9 cellular contexts compared by ENCODE assay signal in the genomic region with DNA sequence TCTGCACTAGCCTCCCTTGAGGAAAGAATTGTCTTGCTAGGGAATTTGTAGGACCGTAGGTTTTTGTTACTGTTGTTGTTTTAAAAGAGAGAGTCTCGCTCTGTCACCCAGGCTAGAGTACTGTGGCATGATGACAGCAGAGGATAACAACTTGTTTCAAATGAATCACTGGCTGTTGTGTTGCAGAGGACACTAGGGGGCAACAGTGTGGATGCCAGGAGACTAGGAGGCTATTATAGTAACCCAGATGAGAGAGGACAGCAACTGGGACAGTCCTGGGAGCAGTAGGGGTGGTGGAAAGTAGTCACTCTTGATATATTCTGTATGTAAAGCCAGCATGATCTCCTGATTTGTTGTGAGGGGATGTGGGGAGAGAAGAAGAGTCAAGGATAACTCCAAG. TPM values are rescaled to one million over a fixed set of nuclear protein-coding genes. Genes with fewer than 3 reads are reported as not detected.
DNase-seq lines count a peak whose midpoint lies in the region; ATAC-seq and TF ChIP-seq lines count a peak whose summit lies in the region.
"Had no signal": no experiment of that assay in that cellular context is flagged by ENCODE, and none has a peak within 500 bp of the region (broad histone marks: within the 10 kb centered on the region; RNA-seq: fewer than 3 reads in every experiment).

No MANE protein-coding gene starts in this region.

- H3K36me3 ChIP-seq in sigmoid colon = no peaks in the 10 kb centered on the region

- peaks cover 0 to 19% (median 16%) of the 10 kb centered on the region in 4 donors for H3K4me1 ChIP-seq in sigmoid colon

- H3K27me3 ChIP-seq in sigmoid colon = no peaks in the 10 kb centered on the region

- intact Hi-C loops in sigmoid colon (cut with DNase I) = no loop called here

- H3K27ac ChIP-seq in sigmoid colon = no peak overlapping the region

- peak; percentile 32 for DNase-seq in ELF-1 (ENCODE audit: low read depth, low spot score)
- peak; percentile 47 for DNase-seq in OCI-M1 (lab: John Stamatoyannopoulos, UW)
- peak; percentile 20 for DNase-seq in globus pallidus (ENCODE audit: low spot score)
- no peak for DNase-seq in putamen (ENCODE audit: low spot score)
- DNase-seq in NCI-H1105 (lab: John Stamatoyannopoulos, UW) = no peak
- no peak for DNase-seq in sigmoid colon
- no peak for DNase-seq in NCI-H1436 treated with DMSO at 0.1 percent for 48 hours (lab: John Stamatoyannopoulos, UW)

- H3K9me3 ChIP-seq in sigmoid colon = no peaks in the 10 kb centered on the region

- H3K4me3 ChIP-seq in sigmoid colon = no peak overlapping the region
- H3K4me3 ChIP-seq: lung had no signal

- TF ChIP-seq POLR2A in sigmoid colon (IDR thresholded peaks at IDR 0.05) = no peak

- no peak for TF ChIP-seq EP300 in sigmoid colon (IDR thresholded peaks at IDR 0.05)

- WGBS in sigmoid colon, 2 donors = 64 to 80% methylated on average over 2 of the region's 2 CpGs

- ATAC-seq in GM21786 (IDR thresholded peaks at IDR 0.05; ENCODE audit: unreplicated experiment) = peak; percentile 65

- no peak for TF ChIP-seq CTCF in sigmoid colon (IDR thresholded peaks at IDR 0.05)

RNA-seq across cellular contexts. Expression of a gene that starts 41.8 kb away (rescaled TPM):
- total RNA-seq in sigmoid colon = 100 to 1,000 TPM in 3 of 4 donors, 10 to 100 TPM in 1; 95.3 to 225 (median 140) TPM
- 10 to 100 TPM in 1 of 3 donors, 1 to 10 TPM in 2; 6.9 to 16.6 (median 9.0) TPM for polyA plus RNA-seq in sigmoid colon

RNA-seq across cellular contexts. Expression of a gene that starts 51.0 kb away (rescaled TPM):
- total RNA-seq in sigmoid colon = not detected
- polyA plus RNA-seq in sigmoid colon = not detected
- total RNA-seq: lung had no signal
- polyA plus RNA-seq: lung had no signal

Comparison
In these comparisons a context has a peak if more than half of its experiments do, and no peak if none do; other contexts are left out.
1. DNase-seq: peak in ELF-1 (single experiment), OCI-M1 (single experiment) and globus pallidus (single experiment); none in putamen (single experiment), NCI-H1105 (single experiment), sigmoid colon (single experiment) and NCI-H1436 treated with DMSO at 0.1 percent for 48 hours (single experiment).